2 cellular contexts compared by ENCODE assay signal in genomic region chr5:141637266-141637692, GRCh38.
TF ChIP-seq lines count a peak whose summit lies in the region.

No MANE protein-coding gene starts in this region.

TF ChIP-seq in Ishikawa, 13 proteins besides CTCF, POLR2A, EP300 and RAD21:
- TF ChIP-seq TAF1 (IDR thresholded peaks at IDR 0.05; ENCODE audit: low read depth), result peak; percentile 18
- TF ChIP-seq YY1 (IDR thresholded peaks at IDR 0.05; ENCODE audit: low read depth), result no peak
- 0 out of 2 replicates have a peak, but pooled peaks have one; percentile 7 for TF ChIP-seq TCF12 (IDR thresholded peaks at IDR 0.05; ENCODE audit: low read depth)
- peak; percentile 9; the same call in 1 of the 2 replicates for TF ChIP-seq MAX (IDR thresholded peaks at IDR 0.05)

TF ChIP-seq in endothelial cell of umbilical vein, 7 proteins besides CTCF, POLR2A, EP300 and RAD21:
- TF ChIP-seq EZH2 (IDR thresholded peaks at IDR 0.05; ENCODE audit: borderline replicate concordance, low read depth, low read length, severe bottlenecking) (no peak), MYC (IDR thresholded peaks at IDR 0.05; ENCODE audit: low read depth, low read length) (no peak), JUN (IDR thresholded peaks at IDR 0.05; ENCODE audit: borderline replicate concordance, insufficient read depth, insufficient read length, low read depth) (no peak), FOS (IDR thresholded peaks at IDR 0.05; ENCODE audit: borderline replicate concordance, insufficient read depth, low read length) (no peak), POLR2AphosphoS5 (IDR thresholded peaks at IDR 0.05; ENCODE audit: insufficient read depth, low read depth, low read length) (no peak), GATA2 (IDR thresholded peaks at IDR 0.05; ENCODE audit: insufficient read depth, insufficient read length, low read depth, low read length) (no peak), MAX (IDR thresholded peaks at IDR 0.05; ENCODE audit: insufficient read depth, insufficient read length) (no peak)
TF ChIP-seq in endothelial cell of umbilical vein: peak in this region for 0.
